In genomic region chr5:102713682-102714231, GRCh38 we compare ENCODE assay signal across 11 cellular contexts.
DNase-seq lines count a peak whose midpoint lies in the region; ATAC-seq lines count a peak whose summit lies in the region.
"Had no signal": no experiment of that assay in that cellular context is flagged by ENCODE, and none has a peak within 500 bp of the region (broad histone marks: within the 10 kb centered on the region; RNA-seq: fewer than 3 reads in every experiment).

No MANE protein-coding gene starts in this region.

- peaks cover 19% of the 10 kb centered on the region for H3K4me1 ChIP-seq in neuron (ENCODE audit: insufficient read depth, low read length)

- peak; percentile 32 for DNase-seq in NCI-H2227 treated with DMSO at 0.1 percent for 48 hours (lab: John Stamatoyannopoulos, UW)
- DNase-seq in GM19238 (ENCODE audit: insufficient read length, low spot score): no peak
- DNase-seq in NCI-H526 treated with DMSO at 0.1 percent for 48 hours (lab: John Stamatoyannopoulos, UW): no peak
- DNase-seq: activated CD8-positive, alpha-beta T cell treated with anti-CD3 and anti-CD28 coated beads, Interleukin-2, amount 10 ng/mL, durations not matched to agents 7 days and 5 days; SK-N-SH; stimulated activated CD4-positive, alpha-beta T cell treated with anti-CD3 and anti-CD28 coated beads, Interleukin-1b, Interleukin-23, amount 100 ng/mL, for 48 hours; substantia nigra had no signal

- peak; percentile 70 for ATAC-seq in GM19324 (IDR thresholded peaks at IDR 0.05; ENCODE audit: low FRiP score, unreplicated experiment)
- peak; percentile 50 for ATAC-seq in HG02678 (IDR thresholded peaks at IDR 0.05; ENCODE audit: unreplicated experiment)
- ATAC-seq in HG02840 (IDR thresholded peaks at IDR 0.05; ENCODE audit: low FRiP score, unreplicated experiment): no peak
- ATAC-seq: activated CD8-positive, alpha-beta T cell treated with anti-CD3 and anti-CD28 coated beads, Interleukin-2, amount 10 ng/mL, durations not matched to agents 7 days and 5 days had no signal

- H3K27me3 ChIP-seq in neuron (ENCODE audit: insufficient read depth, low read length): no peaks in the 10 kb centered on the region

- peaks cover under 1% of the 10 kb centered on the region for H3K9me3 ChIP-seq in neuron (ENCODE audit: low read length)
- H3K9me3 ChIP-seq: SK-N-SH had no signal

- no peaks in the 10 kb centered on the region for H3K36me3 ChIP-seq in neuron (ENCODE audit: insufficient read depth, low read length)

- H2AFZ ChIP-seq in neuron (ENCODE audit: low read depth, low read length): no peak overlapping the region

- H3K4me3 ChIP-seq in neuron (ENCODE audit: low read length): peak overlapping the region; percentile 17
